Comparison of ENCODE assay signal across 8 cellular contexts in genomic region chrX:65601126-65601525, GRCh38.
A peak's percentile ranks its signal among the peaks of the same experiment; 100 is the strongest.
DNase-seq lines count a peak whose midpoint lies in the region; FAIRE-seq and TF ChIP-seq lines count a peak whose summit lies in the region.

No MANE protein-coding gene starts in this region.

- no peaks in the 10 kb centered on the region for H3K36me3 ChIP-seq in colonic mucosa
- no peaks in the 10 kb centered on the region for H3K36me3 ChIP-seq in neutrophil
- no peaks in the 10 kb centered on the region for H3K36me3 ChIP-seq in vagina

- TF ChIP-seq POLR2A in vagina (IDR thresholded peaks at IDR 0.05): no peak
- no peak for TF ChIP-seq POLR2A in H54 (IDR thresholded peaks at IDR 0.05; ENCODE audit: low read depth, low read length)

- peak; percentile 23 for DNase-seq in stimulated activated CD4-positive, alpha-beta T cell treated with anti-CD3 and anti-CD28 coated beads, Interleukin-1b, Interleukin-23, amount 100 ng/mL, for 48 hours
- no peak for DNase-seq in stimulated activated CD4-positive, alpha-beta T cell treated with anti-CD3 and anti-CD28 coated beads, Interleukin-12 subunit alpha, Interleukin-12 subunit beta, amount 100 ng/mL, for 4 hours
- DNase-seq in colonic mucosa (peak; percentile 12), vagina (ENCODE audit: extremely low spot score in 2 of 2) (no peak), NCI-H526 treated with DMSO at 0.1 percent for 48 hours (lab: John Stamatoyannopoulos, UW) (no peak), H54 (ENCODE audit: insufficient read length, low spot score) (no peak), NK-92 (lab: John Stamatoyannopoulos, UW; ENCODE audit: unreplicated experiment) (no peak)

- FAIRE-seq in H54 (lab: Jason Lieb, UNC): no peak

- H3K4me1 ChIP-seq in colonic mucosa (no peaks in the 10 kb centered on the region), neutrophil (ENCODE audit: control insufficient read depth in 1 of 2, insufficient read depth in 1 of 2, low read depth in 1 of 2, low read length in 1 of 2) (peaks cover 63 to 75% of the 10 kb centered on the region in 2 experiments), vagina (peaks cover 30% of the 10 kb centered on the region)

- peak overlapping the region in 1 of 2 donors; percentile 9 for H3K9ac ChIP-seq in colonic mucosa (ENCODE audit: low read depth in 2 of 2, low read length in 2 of 2)

- H3K27me3 ChIP-seq in colonic mucosa (no peaks in the 10 kb centered on the region), neutrophil (no peaks in the 10 kb centered on the region), vagina (no peaks in the 10 kb centered on the region)

- peak overlapping the region; percentile 52 for H3K27ac ChIP-seq in colonic mucosa
- H3K27ac ChIP-seq in neutrophil: peak overlapping the region; percentile 87
- H3K27ac ChIP-seq in vagina: peak overlapping the region; percentile 90

- TF ChIP-seq CTCF in colonic mucosa (IDR thresholded peaks at IDR 0.05) (peak; percentile 14), neutrophil (IDR thresholded peaks at IDR 0.05) (no peak), vagina (IDR thresholded peaks at IDR 0.05) (no peak)

- H3K9me3 ChIP-seq in colonic mucosa (no peaks in the 10 kb centered on the region), neutrophil (no peaks in the 10 kb centered on the region), vagina (no peaks in the 10 kb centered on the region)

- intact Hi-C loops in colonic mucosa (cut with DNase I) (no loop called here), vagina (cut with DNase I) (loop anchor here (1.0 kb wide), 1 partner anchor 67 kb away; no protein-coding TSS in a partner anchor)

- H3K4me3 ChIP-seq in colonic mucosa (no peak overlapping the region), neutrophil (ENCODE audit: low read depth in 1 of 2, low read length in 1 of 2) (peak overlapping the region; percentile 10 to 15), vagina (no peak overlapping the region)

Comparison
In these comparisons a context has a peak if more than half of its experiments do, and no peak if none do; other contexts are left out.
1. DNase-seq: peak in stimulated activated CD4-positive, alpha-beta T cell treated with anti-CD3 and anti-CD28 coated beads, Interleukin-1b, Interleukin-23, amount 100 ng/mL, for 48 hours (single experiment) and colonic mucosa (single experiment); none in stimulated activated CD4-positive, alpha-beta T cell treated with anti-CD3 and anti-CD28 coated beads, Interleukin-12 subunit alpha, Interleukin-12 subunit beta, amount 100 ng/mL, for 4 hours (single experiment), vagina (0 of 2), NCI-H526 treated with DMSO at 0.1 percent for 48 hours (single experiment), H54 (single experiment) and NK-92 (single experiment).
2. H3K4me3 ChIP-seq: peak in neutrophil (2 of 2); none in colonic mucosa (single experiment) and vagina (0 of 2).
3. Peak in every context shown above with its lines, with median percentiles within 50 percentile points of each other: H3K27ac ChIP-seq.